ENCODE assay signal across 21 cellular contexts in genomic region chr10:110912374-110912773, GRCh38. TPM values are rescaled to one million over a fixed set of nuclear protein-coding genes. Genes with fewer than 3 reads are reported as not detected.
DNase-seq lines count a peak whose midpoint lies in the region; ATAC-seq, FAIRE-seq and TF ChIP-seq lines count a peak whose summit lies in the region.
"Had no signal": no experiment of that assay in that cellular context is flagged by ENCODE, and none has a peak within 500 bp of the region (broad histone marks: within the 10 kb centered on the region; RNA-seq: fewer than 3 reads in every experiment).

No MANE protein-coding gene starts in this region.

- ATAC-seq in HG02763 (IDR thresholded peaks at IDR 0.05; ENCODE audit: unreplicated experiment), result no peak
- ATAC-seq: GM12878, GM23338 had no signal

- peaks cover 2% of the 10 kb centered on the region for H3K4me1 ChIP-seq in hepatocyte (ENCODE audit: insufficient read depth)

- TF ChIP-seq POLR2A in GM12892 (IDR thresholded peaks at IDR 0.05; ENCODE audit: low read depth, low read length), result no peak

- no peak for TF ChIP-seq CTCF in osteocyte (IDR thresholded peaks at IDR 0.05)
- no peak for TF ChIP-seq CTCF in hepatocyte (IDR thresholded peaks at IDR 0.05; ENCODE audit: poor library complexity)

- H3K4me3 Mint-ChIP-seq in osteocyte (ENCODE audit: unreplicated experiment), result no peak overlapping the region
- H3K4me3 Mint-ChIP-seq: activated naive CD8-positive, alpha-beta T cell treated with anti-CD3 and anti-CD28 coated beads, Interleukin-2, amount 10 ng/mL, durations not matched to agents 7 days and 5 days; CD4-positive, alpha-beta T cell; GM23338; mesothelial cell of epicardium; neural progenitor cell; stimulated activated naive CD8-positive, alpha-beta T cell treated with anti-CD3 and anti-CD28 coated beads, Interleukin-15, Interleukin-2, amounts not matched to agents 100 ng/mL and 50 ng/mL, for 24 hours had no signal

- no peaks in the 10 kb centered on the region for H3K36me3 ChIP-seq in hepatocyte (replicated peaks; ENCODE audit: insufficient read depth, low read depth)
- H3K36me3 ChIP-seq: neural progenitor cell had no signal

- peaks cover 2% of the 10 kb centered on the region for H3K36me3 Mint-ChIP-seq in osteocyte (ENCODE audit: unreplicated experiment)

- H3K4me1 Mint-ChIP-seq in osteocyte (ENCODE audit: unreplicated experiment), result peaks cover 60% of the 10 kb centered on the region

- no peaks in the 10 kb centered on the region for H3K9me2 ChIP-seq in hepatocyte (replicated peaks; ENCODE audit: insufficient read depth)

- no peaks in the 10 kb centered on the region for H3K27me3 ChIP-seq in hepatocyte
- H3K27me3 ChIP-seq: neural progenitor cell had no signal

- DNase-seq in DMS 273 (lab: John Stamatoyannopoulos, UW; ENCODE audit: unreplicated experiment) (peak; percentile 41), DMS 273 treated with DMSO at 0.1 percent for 48 hours (lab: John Stamatoyannopoulos, UW) (no peak), RKO (ENCODE audit: low spot score) (peak; percentile 24), dedifferentiated amniotic fluid mesenchymal stem cell (ENCODE audit: extremely low spot score) (peak; percentile 49), osteocyte (ENCODE audit: extremely low spot score, unreplicated experiment) (no peak), GM12892 (ENCODE audit: insufficient read length) (no peak), hepatocyte (ENCODE audit: low spot score) (no peak)
- DNase-seq: activated naive CD8-positive, alpha-beta T cell treated with anti-CD3 and anti-CD28 coated beads, Interleukin-2, amount 10 ng/mL, durations not matched to agents 7 days and 5 days; activated T-cell treated with anti-CD3 and anti-CD28 coated beads, Interleukin-2, amount 50 U/mL, for 1 hour; CD4-positive, alpha-beta T cell; NCI-H187; NCI-H510A had no signal

- no peak overlapping the region for H3K27ac ChIP-seq in hepatocyte
- H3K27ac ChIP-seq: 22Rv1, neural progenitor cell had no signal

- no peaks in the 10 kb centered on the region for H3K27me3 Mint-ChIP-seq in osteocyte (ENCODE audit: unreplicated experiment)
- H3K27me3 Mint-ChIP-seq: activated naive CD8-positive, alpha-beta T cell treated with anti-CD3 and anti-CD28 coated beads, Interleukin-2, amount 10 ng/mL, durations not matched to agents 7 days and 5 days; CD4-positive, alpha-beta T cell; stimulated activated naive CD8-positive, alpha-beta T cell treated with anti-CD3 and anti-CD28 coated beads, Interleukin-15, Interleukin-2, amounts not matched to agents 100 ng/mL and 50 ng/mL, for 24 hours had no signal

- H3K9me3 ChIP-seq in hepatocyte (ENCODE audit: low read depth), result no peaks in the 10 kb centered on the region

- no peak overlapping the region for H3K4me2 ChIP-seq in hepatocyte
- H3K4me2 ChIP-seq: GM23338, neural progenitor cell had no signal

- no peaks in the 10 kb centered on the region for H4K20me1 ChIP-seq in hepatocyte (ENCODE audit: insufficient read depth, poor library complexity, severe bottlenecking)

- H3K79me2 ChIP-seq in hepatocyte, result peaks cover 11% of the 10 kb centered on the region

- H3K9me3 Mint-ChIP-seq in osteocyte (ENCODE audit: unreplicated experiment), result no peaks in the 10 kb centered on the region
- H3K9me3 Mint-ChIP-seq: activated naive CD8-positive, alpha-beta T cell treated with anti-CD3 and anti-CD28 coated beads, Interleukin-2, amount 10 ng/mL, durations not matched to agents 7 days and 5 days; CD4-positive, alpha-beta T cell; GM23338; mesothelial cell of epicardium; neural progenitor cell; stimulated activated naive CD8-positive, alpha-beta T cell treated with anti-CD3 and anti-CD28 coated beads, Interleukin-15, Interleukin-2, amounts not matched to agents 100 ng/mL and 50 ng/mL, for 24 hours had no signal

- H3K4me3 ChIP-seq in hepatocyte, result no peak overlapping the region
- H3K4me3 ChIP-seq: GM12878, GM23338, neural progenitor cell had no signal

- FAIRE-seq in GM12892 (lab: Jason Lieb, UNC), result no peak
- FAIRE-seq: endothelial cell of umbilical vein, GM12878, TTC549 had no signal

- H3K27ac Mint-ChIP-seq in osteocyte (ENCODE audit: unreplicated experiment), result peak overlapping the region; percentile 76
- H3K27ac Mint-ChIP-seq: activated naive CD8-positive, alpha-beta T cell treated with anti-CD3 and anti-CD28 coated beads, Interleukin-2, amount 10 ng/mL, durations not matched to agents 7 days and 5 days; CD4-positive, alpha-beta T cell; GM23338; mesothelial cell of epicardium; neural progenitor cell; stimulated activated naive CD8-positive, alpha-beta T cell treated with anti-CD3 and anti-CD28 coated beads, Interleukin-15, Interleukin-2, amounts not matched to agents 100 ng/mL and 50 ng/mL, for 24 hours had no signal

- WGBS in hepatocyte (ENCODE audit: low lambda C conversion rate, missing lambda C conversion rate), result 66% methylated on average over 3 of the region's 3 CpGs

- H2AFZ ChIP-seq in hepatocyte, result no peak overlapping the region
- H2AFZ ChIP-seq: GM23338, neural progenitor cell had no signal

RNA-seq across cellular contexts. Expression of gene BBIP1, which starts 6.6 kb away (rescaled TPM):
- total RNA-seq in osteocyte, result 35.2 and 39.5 TPM in 2 replicates
- polyA plus RNA-seq in GM12892 (2012; ENCODE audit: missing spikeins), result 34.4 TPM
- 21.2 and 47.9 TPM in 2 replicates for total RNA-seq in hepatocyte
- 19.7 and 21.5 TPM in 2 replicates for polyA plus RNA-seq in hepatocyte

RNA-seq across cellular contexts. Expression of gene SHOC2, which starts 7.0 kb away (rescaled TPM):
- total RNA-seq in osteocyte (55.3 and 60.8 TPM in 2 replicates), hepatocyte (45.2 and 58.9 TPM in 2 replicates)
- polyA plus RNA-seq in GM12892 (2012; ENCODE audit: missing spikeins), result 35.2 TPM
- 23.0 and 27.5 TPM in 2 replicates for polyA plus RNA-seq in hepatocyte

RNA-seq across cellular contexts. Expression of gene PDCD4, which starts 40.6 kb away (rescaled TPM):
- total RNA-seq in osteocyte, result 106 TPM in 2 replicates
- polyA plus RNA-seq in GM12892 (2012; ENCODE audit: missing spikeins), result 331 TPM
- 246 and 315 TPM in 2 replicates for total RNA-seq in hepatocyte
- polyA plus RNA-seq in hepatocyte, result 791 and 862 TPM in 2 replicates

Comparison
In these comparisons a context has a peak if more than half of its experiments do, and no peak if none do; other contexts are left out.
1. DNase-seq: peak in DMS 273 (single experiment), RKO (single experiment) and dedifferentiated amniotic fluid mesenchymal stem cell (single experiment); none in DMS 273 treated with DMSO at 0.1 percent for 48 hours (single experiment), osteocyte (single experiment), GM12892 (single experiment) and hepatocyte (single experiment).